ENCODE assay signal across 8 cellular contexts in the genomic region with DNA sequence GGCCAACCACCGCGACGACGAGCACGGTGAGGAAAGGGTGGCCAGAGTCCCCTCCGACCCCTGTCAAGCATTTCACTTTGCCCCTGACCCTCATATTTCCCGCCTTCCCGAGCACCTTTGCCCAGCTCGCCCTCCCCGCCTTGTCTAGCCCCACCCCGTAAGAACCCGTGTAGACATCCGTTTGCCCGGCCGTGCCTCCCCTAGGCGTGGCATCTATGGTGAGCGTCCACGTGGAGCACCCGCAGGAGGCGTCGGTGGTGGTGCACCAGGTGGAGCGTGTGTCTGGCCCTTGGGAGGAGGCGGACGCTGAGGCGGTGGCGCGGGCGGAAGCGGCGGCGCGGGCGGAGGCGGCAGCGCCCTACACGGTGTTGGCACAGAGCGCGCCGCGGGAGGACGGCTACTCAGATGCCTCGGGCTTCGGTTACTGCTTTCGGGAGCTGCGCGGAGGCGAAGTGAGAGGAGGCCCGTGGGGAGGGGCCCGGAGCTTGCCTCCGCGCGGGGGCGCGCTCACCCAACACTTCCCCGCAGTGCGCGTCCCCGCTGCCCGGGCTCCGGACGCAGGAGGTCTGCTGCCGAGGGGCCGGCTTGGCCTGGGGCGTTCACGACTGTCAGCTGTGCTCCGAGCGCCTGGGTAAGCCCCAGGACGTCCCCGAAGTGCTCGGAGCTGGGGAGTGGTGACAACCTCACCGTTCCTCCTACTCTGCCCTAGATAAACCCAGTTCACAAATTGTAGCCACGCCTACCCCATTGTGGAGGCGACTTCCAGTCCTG. TPM values are rescaled to one million over a fixed set of nuclear protein-coding genes. Genes with fewer than 3 reads are reported as not detected.
DNase-seq lines count a peak whose midpoint lies in the region; ATAC-seq and TF ChIP-seq lines count a peak whose summit lies in the region.

No MANE protein-coding gene starts in this region.

- ATAC-seq in HG03378 (IDR thresholded peaks at IDR 0.05; ENCODE audit: unreplicated experiment) (peak; percentile 27), GM18909 (IDR thresholded peaks at IDR 0.05; ENCODE audit: poor library complexity, unreplicated experiment) (no peak)

- intact Hi-C loops in thyroid gland (cut with DNase I): no loop called here

- H3K4me3 ChIP-seq in fibroblast of villous mesenchyme (ENCODE audit: low read depth, low read length) (peak overlapping the region; percentile 53), neuronal stem cell (ENCODE audit: low read length in 2 of 2) (peak overlapping the region in 1 of 2 donors; percentile 59), thyroid gland (replicated peaks in 1 of 3) (peak overlapping the region in 2 of 3 donors; percentile 2 to 36)

- no peak overlapping the region for H2BK12ac ChIP-seq in neuronal stem cell (ENCODE audit: low read length)

- peak overlapping the region; percentile 61 for H2AK5ac ChIP-seq in neuronal stem cell (ENCODE audit: low read depth, low read length)

- peak; percentile 75 for DNase-seq in GM03348 (ENCODE audit: low spot score)
- DNase-seq in RKO (ENCODE audit: low spot score): peak; percentile 80
- peak; percentile 68 to 71 for DNase-seq in activated T-helper 1 cell treated with anti-CD3 and anti-CD28 coated beads, Interleukin-2, amount 50 U/mL, for 16 hours (ENCODE audit: low read depth in 1 of 2, low spot score in 1 of 2)
- peak; percentile 71 for DNase-seq in fibroblast of villous mesenchyme (ENCODE audit: low read depth)
- no peak for DNase-seq in neuronal stem cell (ENCODE audit: low spot score)
- DNase-seq in thyroid gland: peak; percentile 86 to 87

- no CpG with 5 or more reads among the region's 73 CpGs for WGBS in neuronal stem cell (ENCODE audit: extremely low coverage in 2 of 2, insufficient read length in 2 of 2, insufficient replicate concordance in 1 of 2), 2 donors
- 2 to 24% methylated on average over 10 to 37 of the region's 73 CpGs for WGBS in thyroid gland, 2 donors

- peaks cover 0 to 73% (median 9%) of the 10 kb centered on the region in 3 experiments for H3K27me3 ChIP-seq in neuronal stem cell (ENCODE audit: control insufficient read depth in 3 of 3, insufficient read depth in 3 of 3, low read depth in 1 of 3, low read length in 3 of 3)
- no peaks in the 10 kb centered on the region for H3K27me3 ChIP-seq in thyroid gland

- peak overlapping the region; percentile 45 for H2BK15ac ChIP-seq in neuronal stem cell (ENCODE audit: low read length)

- no peak overlapping the region for H4K8ac ChIP-seq in neuronal stem cell (ENCODE audit: low read depth, low read length)

- peak overlapping the region; percentile 65 for H3K14ac ChIP-seq in neuronal stem cell (ENCODE audit: low read length)

- H2BK5ac ChIP-seq in neuronal stem cell (ENCODE audit: low read length): peak overlapping the region; percentile 71

- H2BK120ac ChIP-seq in neuronal stem cell (ENCODE audit: low read depth, low read length): no peak overlapping the region

- peak; percentile 4 to 68 for TF ChIP-seq POLR2A in thyroid gland (IDR thresholded peaks at IDR 0.05)

- H3K9ac ChIP-seq in neuronal stem cell (ENCODE audit: low read depth, low read length, poor library complexity): peak overlapping the region; percentile 91

- no peaks in the 10 kb centered on the region for H3K79me1 ChIP-seq in neuronal stem cell (ENCODE audit: low read depth, low read length)

- H2AFZ ChIP-seq in neuronal stem cell (ENCODE audit: low read length): no peak overlapping the region

- H3K9me3 ChIP-seq in neuronal stem cell (replicated peaks in 1 of 2; ENCODE audit: control insufficient read depth in 2 of 2, insufficient read depth in 1 of 2, low read depth in 1 of 2, low read length in 2 of 2) (no peaks in the 10 kb centered on the region), thyroid gland (no peaks in the 10 kb centered on the region)

- H3K4ac ChIP-seq in neuronal stem cell (ENCODE audit: low read length): no peak overlapping the region

- H3K23ac ChIP-seq in neuronal stem cell (ENCODE audit: low read depth, low read length, poor library complexity): peak overlapping the region; percentile 60

- peak; percentile 24 for TF ChIP-seq CTCF in fibroblast of villous mesenchyme (IDR thresholded peaks at IDR 0.05; ENCODE audit: insufficient read depth, low read depth, low read length)
- peak in 3 of 6 experiments; percentile 2 to 28 (median 14) for TF ChIP-seq CTCF in thyroid gland (IDR thresholded peaks at IDR 0.05)

- H3K4me2 ChIP-seq in neuronal stem cell (ENCODE audit: insufficient read depth, low read length, poor library complexity, severe bottlenecking): peak overlapping the region; percentile 72

- peak overlapping the region; percentile 90 for H3K18ac ChIP-seq in neuronal stem cell (ENCODE audit: low read length)

- H3K27ac ChIP-seq in neuronal stem cell (replicated peaks; ENCODE audit: low read length) (no peak overlapping the region), thyroid gland (peak overlapping the region; percentile 56 to 82 (median 74))

- H3K36me3 ChIP-seq in neuronal stem cell (replicated peaks in 1 of 2; ENCODE audit: control insufficient read depth in 2 of 2, insufficient read depth in 2 of 2, low read length in 2 of 2): peaks cover 0 to 67% of the 10 kb centered on the region in 2 donors
- H3K36me3 ChIP-seq in thyroid gland: no peaks in the 10 kb centered on the region

- H4K91ac ChIP-seq in neuronal stem cell (ENCODE audit: low read depth, low read length, poor library complexity): no peak overlapping the region

- H3K4me1 ChIP-seq in neuronal stem cell (ENCODE audit: control insufficient read depth in 2 of 2, insufficient read depth in 1 of 2, low read depth in 1 of 2, low read length in 2 of 2) (peaks cover 0 to 35% of the 10 kb centered on the region in 2 donors), thyroid gland (peaks cover 49 to 73% of the 10 kb centered on the region in 2 donors)

RNA-seq across cellular contexts. Expression of a gene that starts 4.2 kb away (rescaled TPM):
- total RNA-seq in fibroblast of villous mesenchyme (18.4 and 21.2 TPM in 2 replicates), thyroid gland (100 to 1,000 TPM; 134 to 276 (median 196) TPM)
- 83.2 TPM for polyA plus RNA-seq in neuronal stem cell (2013, experiment 1 of 2)
- polyA plus RNA-seq in neuronal stem cell (2013, experiment 2 of 2): 84.5 TPM

RNA-seq across cellular contexts. Expression of a gene that starts 28.7 kb away (rescaled TPM):
- total RNA-seq in fibroblast of villous mesenchyme: 17.7 and 20.9 TPM in 2 replicates
- 71.5 TPM for polyA plus RNA-seq in neuronal stem cell (2013, experiment 1 of 2)
- polyA plus RNA-seq in neuronal stem cell (2013, experiment 2 of 2): 74.4 TPM
- total RNA-seq in thyroid gland: 10 to 100 TPM; 33.3 to 52.1 (median 42.9) TPM
